ENCODE assay signal across 16 cellular contexts in genomic region chr16:28612359-28613280, GRCh38. TPM values are rescaled to one million over a fixed set of nuclear protein-coding genes. Genes with fewer than 3 reads are reported as not detected.
A peak's percentile ranks its signal among the peaks of the same experiment; 100 is the strongest.
DNase-seq lines count a peak whose midpoint lies in the region; ATAC-seq, FAIRE-seq and TF ChIP-seq lines count a peak whose summit lies in the region.
"Not testable (repeated sequence)": the region's sequence is repeated elsewhere in the genome, so short reads cannot be mapped to it uniquely, and the experiment has no call there.
"Had no signal": no experiment of that assay in that cellular context is flagged by ENCODE, and none has a peak within 500 bp of the region (broad histone marks: within the 10 kb centered on the region; RNA-seq: fewer than 3 reads in every experiment).

No MANE protein-coding gene starts in this region.

- BruUV-seq in endothelial cell of umbilical vein (replicated peaks; lab: Mats Ljungman, UMichigan): not testable (repeated sequence)

- H3K36me3 ChIP-seq in endothelial cell of umbilical vein (ENCODE audit: control insufficient read depth in 2 of 2, extremely low read depth in 1 of 2, insufficient read depth in 2 of 2, low read length in 2 of 2); lower lobe of right lung: not testable (repeated sequence)

- H4K20me1 ChIP-seq in endothelial cell of umbilical vein (replicated peaks; ENCODE audit: control insufficient read depth, extremely low read depth, insufficient read depth, low read length): not testable (repeated sequence)

- H3K27ac ChIP-seq in endothelial cell of umbilical vein (ENCODE audit: insufficient read depth, low read depth, low read length); lower lobe of right lung: not testable (repeated sequence)

- H3K4me1 ChIP-seq in endothelial cell of umbilical vein (ENCODE audit: control insufficient read depth, extremely low read depth, insufficient read depth, low read length): not testable (repeated sequence)
- H3K4me1 ChIP-seq in lower lobe of right lung: peaks cover 31% of the 10 kb centered on the region

- H3K27me3 ChIP-seq in endothelial cell of umbilical vein (ENCODE audit: control insufficient read depth in 2 of 2, insufficient read depth in 2 of 2, low read length in 2 of 2); lower lobe of right lung (ENCODE audit: low read depth): not testable (repeated sequence)

- ATAC-seq in GM19035 (IDR thresholded peaks at IDR 0.05; ENCODE audit: unreplicated experiment) (peak; percentile 67), GM21737 (IDR thresholded peaks at IDR 0.05; ENCODE audit: unreplicated experiment) (peak; percentile 72), HG03460 (IDR thresholded peaks at IDR 0.05; ENCODE audit: unreplicated experiment) (peak; percentile 64), lower lobe of right lung (peak; percentile 70 to 76)
- ATAC-seq in activated CD8-positive, alpha-beta T cell treated with anti-CD3 and anti-CD28 coated beads, Interleukin-2, amount 10 ng/mL, durations not matched to agents 7 days and 5 days: peak; percentile 95
- ATAC-seq in stimulated activated naive CD8-positive, alpha-beta T cell treated with anti-CD3 and anti-CD28 coated beads, Interleukin-15, Interleukin-2, amounts not matched to agents 100 U/mL and 50 U/mL, for 24 hours: peak; percentile 68

- not testable (repeated sequence) for H3K4me3 Mint-ChIP-seq in activated CD8-positive, alpha-beta T cell treated with anti-CD3 and anti-CD28 coated beads, Interleukin-2, amount 10 ng/mL, durations not matched to agents 7 days and 5 days

- H3K9me3 ChIP-seq in endothelial cell of umbilical vein (replicated peaks; ENCODE audit: control insufficient read depth, insufficient read depth, low read length); lower lobe of right lung: not testable (repeated sequence)

- H2AFZ ChIP-seq in endothelial cell of umbilical vein (ENCODE audit: low read depth, low read length): not testable (repeated sequence)

- dilution Hi-C loops in endothelial cell of umbilical vein (cut with MboI; ENCODE audit: extremely low pct_ligation_motif_present, low sequenced_read_pairs): not testable (repeated sequence)

- peak; percentile 85 for FAIRE-seq in GM12891 (lab: Jason Lieb, UNC)
- peak; percentile 4 for FAIRE-seq in endothelial cell of umbilical vein (lab: Jason Lieb, UNC)

- not testable (repeated sequence) for TF ChIP-seq POLR2A in GM12891 (IDR thresholded peaks at IDR 0.05; ENCODE audit: low read depth, low read length); endothelial cell of umbilical vein (IDR thresholded peaks at IDR 0.05; ENCODE audit: low read depth, low read length)

- intact Hi-C loops in endothelial cell of umbilical vein (cut with micrococcal nuclease); lower lobe of right lung (cut with DNase I): not testable (repeated sequence)

- not testable (repeated sequence) for H3K9ac ChIP-seq in endothelial cell of umbilical vein (replicated peaks; ENCODE audit: extremely low read depth, insufficient read depth, low read length)

- not testable (repeated sequence) for H3K4me2 ChIP-seq in endothelial cell of umbilical vein (ENCODE audit: insufficient read depth, low read length)

- H3K9me3 Mint-ChIP-seq in activated CD8-positive, alpha-beta T cell treated with anti-CD3 and anti-CD28 coated beads, Interleukin-2, amount 10 ng/mL, durations not matched to agents 7 days and 5 days (ENCODE audit: insufficient read depth): not testable (repeated sequence)

- H3K4me3 ChIP-seq in endothelial cell of umbilical vein (replicated peaks in 1 of 3; ENCODE audit: insufficient read depth in 1 of 3, low read depth in 1 of 3, low read length in 3 of 3); lower lobe of right lung: not testable (repeated sequence)

- H3K4me1 Mint-ChIP-seq in activated CD8-positive, alpha-beta T cell treated with anti-CD3 and anti-CD28 coated beads, Interleukin-2, amount 10 ng/mL, durations not matched to agents 7 days and 5 days (ENCODE audit: low read depth): peaks cover 17% of the 10 kb centered on the region

- POLR2A ChIA-PET in activated CD8-positive, alpha-beta T cell treated with anti-CD3 and anti-CD28 coated beads, Interleukin-2, amount 10 ng/mL, durations not matched to agents 7 days and 5 days (lab: Charles Lee); endothelial cell of umbilical vein (lab: Charles Lee): not testable (repeated sequence)

- H3K27ac Mint-ChIP-seq in activated CD8-positive, alpha-beta T cell treated with anti-CD3 and anti-CD28 coated beads, Interleukin-2, amount 10 ng/mL, durations not matched to agents 7 days and 5 days: not testable (repeated sequence)

- not testable (repeated sequence) for TF ChIP-seq CTCF in endothelial cell of umbilical vein (IDR thresholded peaks at IDR 0.05; ENCODE audit: extremely low read depth in 1 of 2, insufficient read depth in 1 of 2, low read depth in 1 of 2, low read length in 2 of 2); lower lobe of right lung (IDR thresholded peaks at IDR 0.05)

- not testable (repeated sequence) for H3K9me1 ChIP-seq in endothelial cell of umbilical vein (replicated peaks; ENCODE audit: control insufficient read depth, extremely low read depth, insufficient read depth, low read length)

- DNase-seq in GM12891 (ENCODE audit: insufficient read length, low spot score); activated CD8-positive, alpha-beta T cell treated with anti-CD3 and anti-CD28 coated beads, Interleukin-2, amount 10 ng/mL, durations not matched to agents 7 days and 5 days; endothelial cell of umbilical vein (ENCODE audit: low read depth, low spot score); lower lobe of right lung; stimulated activated naive CD8-positive, alpha-beta T cell treated with anti-CD3 and anti-CD28 coated beads, Interleukin-15, Interleukin-2, amounts not matched to agents 100 U/mL and 50 U/mL, for 24 hours: not testable (repeated sequence)

- not testable (repeated sequence) for H3K27me3 Mint-ChIP-seq in activated CD8-positive, alpha-beta T cell treated with anti-CD3 and anti-CD28 coated beads, Interleukin-2, amount 10 ng/mL, durations not matched to agents 7 days and 5 days (ENCODE audit: low read depth)

- not testable (repeated sequence) for H3K79me2 ChIP-seq in endothelial cell of umbilical vein (ENCODE audit: control insufficient read depth, insufficient read depth, low read length)

- H3K36me3 Mint-ChIP-seq in activated CD8-positive, alpha-beta T cell treated with anti-CD3 and anti-CD28 coated beads, Interleukin-2, amount 10 ng/mL, durations not matched to agents 7 days and 5 days (ENCODE audit: low read depth): not testable (repeated sequence)

- CTCF ChIA-PET in activated CD8-positive, alpha-beta T cell treated with anti-CD3 and anti-CD28 coated beads, Interleukin-2, amount 10 ng/mL, durations not matched to agents 7 days and 5 days (lab: Charles Lee); endothelial cell of umbilical vein (lab: Charles Lee): not testable (repeated sequence)

RNA-seq across cellular contexts. Expression of gene SULT1A1, which starts 2.8 kb away (rescaled TPM):
- 0.87 TPM for polyA plus RNA-seq in GM12891 (2012; ENCODE audit: low read depth, missing spikeins)
- total RNA-seq in activated CD8-positive, alpha-beta T cell treated with anti-CD3 and anti-CD28 coated beads, Interleukin-2, amount 10 ng/mL, durations not matched to agents 7 days and 5 days: 10 to 100 TPM; 11.8 to 13.0 TPM
- total RNA-seq in endothelial cell of umbilical vein: 0.62 and 0.77 TPM in 2 replicates
- 0.65 and 0.90 TPM in 2 replicates for polyA plus RNA-seq in endothelial cell of umbilical vein
- 0.72 and 1.0 TPM in 2 replicates for polyA plus RNA-seq in endothelial cell of umbilical vein (2011; cell fraction: cytosol; rRNA removed)
- polyA plus RNA-seq in endothelial cell of umbilical vein (2011; cell fraction: nucleus; rRNA removed): 0.41 and 0.84 TPM in 2 replicates
- 1.2 and 1.9 TPM in 2 replicates for polyA plus RNA-seq in endothelial cell of umbilical vein (2012)
- 0.21 and 0.32 TPM in 2 replicates for polyA minus RNA-seq in endothelial cell of umbilical vein
- 6.2 TPM for polyA minus RNA-seq in endothelial cell of umbilical vein (2011; cell fraction: cytosol; rRNA and poly(A)+ RNA removed)
- 0.34 TPM in 1 of 2 replicates, not detected in the other for polyA minus RNA-seq in endothelial cell of umbilical vein (2011; cell fraction: nucleus; rRNA and poly(A)+ RNA removed)
- total RNA-seq in lower lobe of right lung: 50.2 TPM
- total RNA-seq: GM23248 had no signal
- polyA plus RNA-seq: GM23248 had no signal

RNA-seq across cellular contexts. Expression of gene SULT1A2, which starts 15.8 kb away (rescaled TPM):
- not detected for polyA plus RNA-seq in GM12891 (2012; ENCODE audit: low read depth, missing spikeins)
- total RNA-seq in activated CD8-positive, alpha-beta T cell treated with anti-CD3 and anti-CD28 coated beads, Interleukin-2, amount 10 ng/mL, durations not matched to agents 7 days and 5 days: under 1 TPM; 0.42 to 0.57 TPM
- total RNA-seq in endothelial cell of umbilical vein (not detected in 2 replicates), lower lobe of right lung (10.3 TPM)
- 0.06 TPM in 1 of 2 replicates, not detected in the other for polyA plus RNA-seq in endothelial cell of umbilical vein
- polyA plus RNA-seq in endothelial cell of umbilical vein (2011; cell fraction: cytosol; rRNA removed): 0.10 TPM in 1 of 2 replicates, not detected in the other
- polyA plus RNA-seq in endothelial cell of umbilical vein (2011; cell fraction: nucleus; rRNA removed): not detected in 2 replicates
- polyA plus RNA-seq in endothelial cell of umbilical vein (2012): 0.27 TPM in 1 of 2 replicates, not detected in the other
- polyA minus RNA-seq in endothelial cell of umbilical vein: not detected in 2 replicates
- polyA minus RNA-seq in endothelial cell of umbilical vein (2011; cell fraction: cytosol; rRNA and poly(A)+ RNA removed): 0.92 TPM
- polyA minus RNA-seq in endothelial cell of umbilical vein (2011; cell fraction: nucleus; rRNA and poly(A)+ RNA removed): not detected in 2 replicates
- total RNA-seq: chondrocyte, fibroblast of villous mesenchyme, GM23248, vagina had no signal
- polyA plus RNA-seq: GM23248 had no signal

RNA-seq across cellular contexts. Expression of gene NPIPB8, which starts 25.2 kb away (rescaled TPM):
- polyA plus RNA-seq in GM12891 (2012; ENCODE audit: low read depth, missing spikeins): not detected
- 1 to 10 TPM in 1 of 2 experiments, under 1 TPM in 1; 0.89 to 1.0 TPM for total RNA-seq in activated CD8-positive, alpha-beta T cell treated with anti-CD3 and anti-CD28 coated beads, Interleukin-2, amount 10 ng/mL, durations not matched to agents 7 days and 5 days
- 0.90 TPM in 1 of 2 replicates, not detected in the other for total RNA-seq in endothelial cell of umbilical vein
- 0.11 TPM in 1 of 2 replicates, not detected in the other for polyA plus RNA-seq in endothelial cell of umbilical vein
- polyA plus RNA-seq in endothelial cell of umbilical vein (2011; cell fraction: cytosol; rRNA removed): not detected in 2 replicates
- polyA plus RNA-seq in endothelial cell of umbilical vein (2011; cell fraction: nucleus; rRNA removed): 0.09 and 0.38 TPM in 2 replicates
- 1.2 TPM in 1 of 2 replicates, not detected in the other for polyA plus RNA-seq in endothelial cell of umbilical vein (2012)
- 2.9 TPM in 1 of 2 replicates, not detected in the other for polyA minus RNA-seq in endothelial cell of umbilical vein
- not detected for polyA minus RNA-seq in endothelial cell of umbilical vein (2011; cell fraction: cytosol; rRNA and poly(A)+ RNA removed)
- polyA minus RNA-seq in endothelial cell of umbilical vein (2011; cell fraction: nucleus; rRNA and poly(A)+ RNA removed): 1.3 and 1.9 TPM in 2 replicates
- total RNA-seq in lower lobe of right lung: 2.7 TPM
- total RNA-seq: chondrocyte, epithelial cell of proximal tubule, GM23248, osteocyte, vagina had no signal
- polyA plus RNA-seq: adipose tissue, GM23248, heart right ventricle had no signal

RNA-seq across cellular contexts. Expression of gene SGF29, which starts 58.9 kb away (rescaled TPM):
- 14.5 TPM for polyA plus RNA-seq in GM12891 (2012; ENCODE audit: low read depth, missing spikeins)
- 10 to 100 TPM; 42.2 to 49.1 TPM for total RNA-seq in activated CD8-positive, alpha-beta T cell treated with anti-CD3 and anti-CD28 coated beads, Interleukin-2, amount 10 ng/mL, durations not matched to agents 7 days and 5 days
- total RNA-seq in endothelial cell of umbilical vein (12.0 and 17.6 TPM in 2 replicates), lower lobe of right lung (40.6 TPM)
- polyA plus RNA-seq in endothelial cell of umbilical vein: 3.4 and 3.6 TPM in 2 replicates
- polyA plus RNA-seq in endothelial cell of umbilical vein (2011; cell fraction: cytosol; rRNA removed): 2.4 and 2.8 TPM in 2 replicates
- polyA plus RNA-seq in endothelial cell of umbilical vein (2011; cell fraction: nucleus; rRNA removed): 7.1 and 7.6 TPM in 2 replicates
- polyA plus RNA-seq in endothelial cell of umbilical vein (2012): 12.1 and 14.0 TPM in 2 replicates
- polyA minus RNA-seq in endothelial cell of umbilical vein: 1.9 and 2.9 TPM in 2 replicates
- 5.7 TPM for polyA minus RNA-seq in endothelial cell of umbilical vein (2011; cell fraction: cytosol; rRNA and poly(A)+ RNA removed)
- polyA minus RNA-seq in endothelial cell of umbilical vein (2011; cell fraction: nucleus; rRNA and poly(A)+ RNA removed): 5.3 and 8.4 TPM in 2 replicates
